Comparison of ENCODE assay signal across 8 cellular contexts in the genomic region with DNA sequence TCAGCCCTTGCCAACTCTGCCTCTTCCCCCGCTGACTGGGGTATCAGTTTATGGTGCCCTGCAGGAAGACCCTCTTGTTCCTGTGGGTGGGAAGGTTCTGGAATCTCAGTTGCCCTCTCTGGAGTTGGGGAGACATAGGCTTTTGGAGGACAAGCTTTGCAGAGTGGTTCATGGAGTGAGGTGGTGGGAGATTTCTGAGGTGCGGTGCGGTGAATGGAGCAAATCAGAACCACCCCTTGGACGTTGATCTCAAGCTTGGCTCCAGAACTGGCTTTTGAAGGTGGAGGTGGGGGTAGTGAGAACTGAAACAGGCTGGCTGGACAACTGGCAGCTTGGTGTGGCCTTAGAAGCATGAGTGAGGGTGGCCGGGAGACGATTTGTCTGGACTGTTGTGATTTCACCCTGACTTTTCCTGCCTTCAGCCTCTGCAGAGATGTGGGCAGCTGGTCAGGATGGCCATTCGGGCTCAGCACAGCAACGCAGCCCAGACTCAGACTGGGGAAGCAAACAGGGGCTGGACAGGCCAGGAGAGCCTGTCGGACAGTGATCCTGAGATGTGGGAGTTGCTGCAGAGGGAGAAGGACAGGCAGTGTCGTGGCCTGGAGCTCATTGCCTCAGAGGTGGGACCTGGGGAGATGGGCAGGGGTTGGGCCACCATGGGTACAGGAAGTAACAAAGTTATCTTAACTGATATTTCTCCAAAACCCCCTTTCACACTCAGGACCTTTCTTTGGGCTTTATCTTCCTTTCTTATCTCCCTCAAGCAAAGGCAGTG. TPM values are rescaled to one million over a fixed set of nuclear protein-coding genes. Genes with fewer than 3 reads are reported as not detected.
DNase-seq lines count a peak whose midpoint lies in the region; ATAC-seq lines count a peak whose summit lies in the region.

No MANE protein-coding gene starts in this region.

- H3K27me3 ChIP-seq in iPS-18a (ENCODE audit: control insufficient read depth, insufficient read depth, low read length), result peaks cover 74% of the 10 kb centered on the region

- H3K4me3 ChIP-seq in iPS-18a (ENCODE audit: low read length), result peak overlapping the region; percentile 97

- intact Hi-C loops in activated T-helper 2 cell treated with anti-CD3 and anti-CD28 coated beads, Interferon-gamma antibody, Interleukin-2, Interleukin-4, amounts not matched to agents 10 μg/mL and 5 μg/mL and 100 μg/mL, durations not matched to agents 14 hours and 24 hours and 36 hours (cut with micrococcal nuclease), result no loop called here

- peaks cover 38% of the 10 kb centered on the region for H3K36me3 ChIP-seq in iPS-18a (ENCODE audit: control insufficient read depth, low read depth, low read length)

- H3K27me3 Mint-ChIP-seq in activated T-helper 2 cell treated with anti-CD3 and anti-CD28 coated beads, Interferon-gamma antibody, Interleukin-2, Interleukin-4, amounts not matched to agents 10 μg/mL and 5 μg/mL and 100 μg/mL, durations not matched to agents 14 hours and 24 hours and 36 hours (ENCODE audit: low read depth), result peaks cover 9% of the 10 kb centered on the region
- H3K27me3 Mint-ChIP-seq in stimulated activated memory B cell treated with anti-CD40 and anti-IgM and Interleukin-4, amounts not matched to agents 10 μg/mL and 1 μg/mL and 100 μg/mL, for 72 hours, result peaks cover 10% of the 10 kb centered on the region

- peak overlapping the region; percentile 89 for H3K27ac Mint-ChIP-seq in activated T-helper 2 cell treated with anti-CD3 and anti-CD28 coated beads, Interferon-gamma antibody, Interleukin-2, Interleukin-4, amounts not matched to agents 10 μg/mL and 5 μg/mL and 100 μg/mL, durations not matched to agents 14 hours and 24 hours and 36 hours
- H3K27ac Mint-ChIP-seq in stimulated activated memory B cell treated with anti-CD40 and anti-IgM and Interleukin-4, amounts not matched to agents 10 μg/mL and 1 μg/mL and 100 μg/mL, for 72 hours, result peak overlapping the region; percentile 96

- no peaks in the 10 kb centered on the region for H3K9me3 Mint-ChIP-seq in activated T-helper 2 cell treated with anti-CD3 and anti-CD28 coated beads, Interferon-gamma antibody, Interleukin-2, Interleukin-4, amounts not matched to agents 10 μg/mL and 5 μg/mL and 100 μg/mL, durations not matched to agents 14 hours and 24 hours and 36 hours
- no peaks in the 10 kb centered on the region for H3K9me3 Mint-ChIP-seq in stimulated activated memory B cell treated with anti-CD40 and anti-IgM and Interleukin-4, amounts not matched to agents 10 μg/mL and 1 μg/mL and 100 μg/mL, for 72 hours

- H3K4me3 Mint-ChIP-seq in activated T-helper 2 cell treated with anti-CD3 and anti-CD28 coated beads, Interferon-gamma antibody, Interleukin-2, Interleukin-4, amounts not matched to agents 10 μg/mL and 5 μg/mL and 100 μg/mL, durations not matched to agents 14 hours and 24 hours and 36 hours (ENCODE audit: low read depth), result peak overlapping the region; percentile 97
- peak overlapping the region; percentile 94 for H3K4me3 Mint-ChIP-seq in stimulated activated memory B cell treated with anti-CD40 and anti-IgM and Interleukin-4, amounts not matched to agents 10 μg/mL and 1 μg/mL and 100 μg/mL, for 72 hours

- H3K4me1 Mint-ChIP-seq in activated T-helper 2 cell treated with anti-CD3 and anti-CD28 coated beads, Interferon-gamma antibody, Interleukin-2, Interleukin-4, amounts not matched to agents 10 μg/mL and 5 μg/mL and 100 μg/mL, durations not matched to agents 14 hours and 24 hours and 36 hours (ENCODE audit: low read depth), result peaks cover 40% of the 10 kb centered on the region
- H3K4me1 Mint-ChIP-seq in stimulated activated memory B cell treated with anti-CD40 and anti-IgM and Interleukin-4, amounts not matched to agents 10 μg/mL and 1 μg/mL and 100 μg/mL, for 72 hours, result peaks cover 82% of the 10 kb centered on the region

- no peaks in the 10 kb centered on the region for H3K9me3 ChIP-seq in iPS-18a (ENCODE audit: control insufficient read depth, low read depth, low read length)

- H3K36me3 Mint-ChIP-seq in activated T-helper 2 cell treated with anti-CD3 and anti-CD28 coated beads, Interferon-gamma antibody, Interleukin-2, Interleukin-4, amounts not matched to agents 10 μg/mL and 5 μg/mL and 100 μg/mL, durations not matched to agents 14 hours and 24 hours and 36 hours (ENCODE audit: low read depth), result peaks cover 57% of the 10 kb centered on the region
- peaks cover 39% of the 10 kb centered on the region for H3K36me3 Mint-ChIP-seq in stimulated activated memory B cell treated with anti-CD40 and anti-IgM and Interleukin-4, amounts not matched to agents 10 μg/mL and 1 μg/mL and 100 μg/mL, for 72 hours

- no peak for ATAC-seq in stimulated activated memory B cell treated with anti-CD40 and anti-IgM and Interleukin-4, amounts not matched to agents 10 μg/mL and 1 μg/mL and 100 μg/mL, for 72 hours
- no peak for ATAC-seq in HG03565 (IDR thresholded peaks at IDR 0.05; ENCODE audit: unreplicated experiment)

- H3K4me1 ChIP-seq in iPS-18a (ENCODE audit: control insufficient read depth, low read depth, low read length), result peaks cover 30% of the 10 kb centered on the region

- DNase-seq in DMS53 (lab: John Stamatoyannopoulos, UW), result peak; percentile 32
- no peak for DNase-seq in DMS53 treated with DMSO at 0.1 percent for 48 hours (lab: John Stamatoyannopoulos, UW; ENCODE audit: unreplicated experiment)
- no peak for DNase-seq in activated T-helper 2 cell treated with anti-CD3 and anti-CD28 coated beads, Interferon-gamma antibody, Interleukin-2, Interleukin-4, amounts not matched to agents 10 μg/mL and 5 μg/mL and 100 μg/mL, durations not matched to agents 14 hours and 24 hours and 36 hours (ENCODE audit: low spot score)
- DNase-seq in NCI-H1436 treated with DMSO at 0.1 percent for 48 hours (lab: John Stamatoyannopoulos, UW), result no peak
- DNase-seq in NCI-H1092 (lab: John Stamatoyannopoulos, UW), result no peak

- H3K9ac ChIP-seq in iPS-18a (ENCODE audit: low read length), result peak overlapping the region; percentile 100

- peak overlapping the region; percentile 98 for H3K27ac ChIP-seq in iPS-18a (ENCODE audit: low read length)

RNA-seq across cellular contexts. Expression of a gene that starts 1.1 kb away (rescaled TPM):
- 295 and 307 TPM in 2 replicates for total RNA-seq in activated T-helper 2 cell treated with anti-CD3 and anti-CD28 coated beads, Interferon-gamma antibody, Interleukin-2, Interleukin-4, amounts not matched to agents 10 μg/mL and 5 μg/mL and 100 μg/mL, durations not matched to agents 14 hours and 24 hours and 36 hours

RNA-seq across cellular contexts. Expression of a gene that starts 14.0 kb away (rescaled TPM):
- 0.82 and 0.90 TPM in 2 replicates for total RNA-seq in activated T-helper 2 cell treated with anti-CD3 and anti-CD28 coated beads, Interferon-gamma antibody, Interleukin-2, Interleukin-4, amounts not matched to agents 10 μg/mL and 5 μg/mL and 100 μg/mL, durations not matched to agents 14 hours and 24 hours and 36 hours

RNA-seq across cellular contexts. Expression of a gene that starts 20.4 kb away (rescaled TPM):
- total RNA-seq in activated T-helper 2 cell treated with anti-CD3 and anti-CD28 coated beads, Interferon-gamma antibody, Interleukin-2, Interleukin-4, amounts not matched to agents 10 μg/mL and 5 μg/mL and 100 μg/mL, durations not matched to agents 14 hours and 24 hours and 36 hours, result 5.6 and 6.1 TPM in 2 replicates
